Comparison of ENCODE assay signal across 8 cellular contexts in the genomic region with DNA sequence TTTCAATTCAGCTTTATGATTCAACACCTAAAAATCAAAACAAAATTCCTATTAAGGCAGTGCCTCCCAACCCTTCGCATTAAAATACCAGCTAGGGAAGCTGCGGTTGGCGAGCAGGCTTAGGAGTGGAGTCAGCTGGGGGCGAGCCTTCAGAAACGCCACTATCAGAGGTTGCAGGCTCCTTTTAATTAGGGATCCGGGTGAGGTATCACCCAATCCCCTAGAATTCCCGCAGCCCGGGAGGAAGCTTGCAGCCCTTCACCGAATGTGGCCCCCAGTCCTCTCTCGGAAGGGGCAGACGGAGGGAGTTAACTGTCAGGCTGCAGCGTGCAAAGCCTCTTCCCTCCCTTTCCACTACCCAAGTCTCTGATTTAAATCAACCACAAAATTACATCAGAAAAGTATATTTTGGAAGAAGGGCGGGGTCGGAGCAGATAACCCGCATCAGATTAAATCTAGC. TPM values are rescaled to one million over a fixed set of nuclear protein-coding genes. Genes with fewer than 3 reads are reported as not detected.
DNase-seq lines count a peak whose midpoint lies in the region; ATAC-seq and TF ChIP-seq lines count a peak whose summit lies in the region.

No MANE protein-coding gene starts in this region.

- TF ChIP-seq CTCF in AG04450 (IDR thresholded peaks at IDR 0.05; ENCODE audit: low read depth, low read length) = no peak
- TF ChIP-seq CTCF in HCT116 (IDR thresholded peaks at IDR 0.05 in 2 of 3, conservative IDR thresholded peaks at IDR 0.05 in 1 of 3; ENCODE audit: borderline replicate concordance in 1 of 3, insufficient read depth in 1 of 3, low read depth in 2 of 3, low read length in 2 of 3) = no peak
- TF ChIP-seq CTCF in omental fat pad (IDR thresholded peaks at IDR 0.05) = no peak
- TF ChIP-seq CTCF in GM13977 (IDR thresholded peaks at IDR 0.05; ENCODE audit: extremely low read depth, insufficient read depth, missing control alignments) = no peak

- peak overlapping the region; percentile 98 for H3K4me2 ChIP-seq in HCT116 (ENCODE audit: low read length)

- H3K27me3 Mint-ChIP-seq in activated T-helper 1 cell treated with anti-CD3 and anti-CD28 coated beads, Interleukin-12 subunit alpha, Interleukin-12 subunit beta, Interleukin-2, Interleukin-4 antibody, amounts not matched to agents 30 ng/mL and 10 ng/mL and 1 ng/mL, durations not matched to agents 14 hours and 24 hours and 36 hours (ENCODE audit: insufficient read depth) = peaks cover 2% of the 10 kb centered on the region

- peaks cover 66% of the 10 kb centered on the region for H3K4me1 Mint-ChIP-seq in activated T-helper 1 cell treated with anti-CD3 and anti-CD28 coated beads, Interleukin-12 subunit alpha, Interleukin-12 subunit beta, Interleukin-2, Interleukin-4 antibody, amounts not matched to agents 30 ng/mL and 10 ng/mL and 1 ng/mL, durations not matched to agents 14 hours and 24 hours and 36 hours (ENCODE audit: low read depth)

- no TSS peak for BruUV-seq in HCT116 (replicated peaks; lab: Mats Ljungman, UMichigan)

- H3K4me1 ChIP-seq in HCT116 (ENCODE audit: control insufficient read depth in 1 of 2, insufficient read depth in 2 of 2, low read length in 2 of 2) = peaks cover 15 to 43% of the 10 kb centered on the region in 2 experiments; a peak in 3 of 4 replicates
- peaks cover 16% of the 10 kb centered on the region for H3K4me1 ChIP-seq in iPS-20b (ENCODE audit: insufficient read depth, low read length)

- H3K27me3 ChIP-seq in AG04450 (ENCODE audit: control insufficient read depth, insufficient read depth, low read length) (no peaks in the 10 kb centered on the region), HCT116 (ENCODE audit: insufficient read depth, low read length) (no peaks in the 10 kb centered on the region), iPS-20b (ENCODE audit: insufficient read depth, low read length) (peaks cover 63% of the 10 kb centered on the region)

- in situ Hi-C loops in GM13977 (cut with MboI; ENCODE audit: low pct_unique_long_range_greater_than_20kb, low sequenced_read_pairs, unreplicated experiment) = no loop called here

- RAD21 ChIA-PET in HCT116 (lab: Charles Lee; ENCODE audit: low non-redundant PET in 1 of 2, low total read pairs in 2 of 2, uncharacterized antibody in 2 of 2, unreplicated experiment in 2 of 2) = interaction anchor here in 1 of 2 experiments (1.1 kb wide), 1 partner anchor 33 kb away, joined by 4 read pairs; no protein-coding TSS in a partner anchor

- peak overlapping the region; percentile 90 for H3K9ac ChIP-seq in HCT116 (ENCODE audit: low read length)
- H3K9ac ChIP-seq in iPS-20b (ENCODE audit: low read depth, low read length) = peak overlapping the region; percentile 86

- H4K20me1 ChIP-seq in HCT116 (ENCODE audit: insufficient read depth) = peaks cover 7% of the 10 kb centered on the region; the same call in 1 of the 2 replicates

- no peaks in the 10 kb centered on the region for H3K9me3 Mint-ChIP-seq in activated T-helper 1 cell treated with anti-CD3 and anti-CD28 coated beads, Interleukin-12 subunit alpha, Interleukin-12 subunit beta, Interleukin-2, Interleukin-4 antibody, amounts not matched to agents 30 ng/mL and 10 ng/mL and 1 ng/mL, durations not matched to agents 14 hours and 24 hours and 36 hours

- peak overlapping the region; percentile 99 for H3K4me3 Mint-ChIP-seq in activated T-helper 1 cell treated with anti-CD3 and anti-CD28 coated beads, Interleukin-12 subunit alpha, Interleukin-12 subunit beta, Interleukin-2, Interleukin-4 antibody, amounts not matched to agents 30 ng/mL and 10 ng/mL and 1 ng/mL, durations not matched to agents 14 hours and 24 hours and 36 hours

- TF ChIP-seq POLR2A in HCT116 (IDR thresholded peaks at IDR 0.05; ENCODE audit: borderline replicate concordance, extremely low read depth, insufficient read depth, insufficient read length) (no peak), erythroblast (IDR thresholded peaks at IDR 0.05; ENCODE audit: low read length) (no peak)

- H2AFZ ChIP-seq in HCT116 (ENCODE audit: low read depth, low read length, poor library complexity, severe bottlenecking) = no peak overlapping the region

- H3K9me3 ChIP-seq in AG04450 (ENCODE audit: control insufficient read depth, insufficient read depth, low read length) (no peaks in the 10 kb centered on the region; the same call in 1 of the 2 replicates), HCT116 (ENCODE audit: control insufficient read depth in 1 of 2, insufficient read depth in 1 of 2, low read depth in 1 of 2, low read length in 2 of 2) (no peaks in the 10 kb centered on the region), iPS-20b (ENCODE audit: insufficient read depth, low read depth, low read length) (no peaks in the 10 kb centered on the region)

- no peak for ATAC-seq in HCT116
- ATAC-seq in omental fat pad (ENCODE audit: low FRiP score) = no peak
- no peak for ATAC-seq in GM21447 (IDR thresholded peaks at IDR 0.05; ENCODE audit: unreplicated experiment)

- peaks cover 40% of the 10 kb centered on the region for H3K36me3 Mint-ChIP-seq in activated T-helper 1 cell treated with anti-CD3 and anti-CD28 coated beads, Interleukin-12 subunit alpha, Interleukin-12 subunit beta, Interleukin-2, Interleukin-4 antibody, amounts not matched to agents 30 ng/mL and 10 ng/mL and 1 ng/mL, durations not matched to agents 14 hours and 24 hours and 36 hours (ENCODE audit: low read depth)

- H3K36me3 ChIP-seq in HCT116 (ENCODE audit: control insufficient read depth in 1 of 2, insufficient read depth in 2 of 2, low read length in 2 of 2) = peaks cover 27 to 44% of the 10 kb centered on the region in 2 experiments
- peaks cover 44% of the 10 kb centered on the region for H3K36me3 ChIP-seq in iPS-20b (ENCODE audit: insufficient read depth, low read depth, low read length)

- H3K4me3 ChIP-seq in AG04450 (ENCODE audit: low read depth, low read length) = peak overlapping the region; percentile 96
- H3K4me3 ChIP-seq in HCT116 (replicated peaks in 1 of 2; ENCODE audit: low read depth in 1 of 2, low read length in 2 of 2) = peak overlapping the region; percentile 94 to 96
- H3K4me3 ChIP-seq in iPS-20b (ENCODE audit: low read length) = peak overlapping the region; percentile 80

- intact Hi-C loops in HCT116 (cut with micrococcal nuclease) = loop anchor here (5.0 kb wide), 2 partner anchors 126 to 291 kb away; partner anchors contain the start of gene BOD1
- intact Hi-C loops in activated T-helper 1 cell treated with anti-CD3 and anti-CD28 coated beads, Interleukin-12 subunit alpha, Interleukin-12 subunit beta, Interleukin-2, Interleukin-4 antibody, amounts not matched to agents 30 ng/mL and 10 ng/mL and 1 ng/mL, durations not matched to agents 14 hours and 24 hours and 36 hours (cut with micrococcal nuclease) = loop anchor here (5.0 to 10.0 kb wide), 2 partner anchors 588 to 1939 kb away; partner anchors contain the start of gene NPM1

- CTCF ChIA-PET in AG04450 (lab: Charles Lee) (interaction anchor here (1.1 to 6.1 kb wide), 3 partner anchors 32 to 289 kb away, joined by 3 to 28 read pairs (median 6); partner anchors contain the start of gene BOD1), HCT116 (lab: Charles Lee) (interaction anchor here (0.6 kb wide), 1 partner anchor 101 kb away, joined by 3 read pairs; no protein-coding TSS in a partner anchor)

- peaks cover 59% of the 10 kb centered on the region for H3K79me2 ChIP-seq in HCT116 (ENCODE audit: insufficient read depth, low read length)

- TF ChIP-seq RAD21 in HCT116 (IDR thresholded peaks at IDR 0.05; ENCODE audit: low read depth) = no peak

- peak overlapping the region; percentile 81 for H3K27ac Mint-ChIP-seq in activated T-helper 1 cell treated with anti-CD3 and anti-CD28 coated beads, Interleukin-12 subunit alpha, Interleukin-12 subunit beta, Interleukin-2, Interleukin-4 antibody, amounts not matched to agents 30 ng/mL and 10 ng/mL and 1 ng/mL, durations not matched to agents 14 hours and 24 hours and 36 hours

- H3K27ac ChIP-seq in AG04450 (ENCODE audit: low read depth, low read length) (peak overlapping the region; percentile 87), HCT116 (ENCODE audit: low read depth, low read length) (no peak overlapping the region), iPS-20b (ENCODE audit: low read length) (no peak overlapping the region)

- POLR2A ChIA-PET in AG04450 (lab: Yijun Ruan, JAX) (interaction anchor here (0.7 to 4.9 kb wide), 7 partner anchors 11 to 1270 kb away, joined by 3 to 45 read pairs (median 7); no protein-coding TSS in a partner anchor), HCT116 (lab: Charles Lee) (interaction anchor here (1.0 to 7.0 kb wide), 4 partner anchors 10 to 367 kb away, joined by 3 to 67 read pairs (median 34); partner anchors contain the start of gene RPL26L1)

- DNase-seq in AG04450 (ENCODE audit: low read depth, low spot score) = peak; percentile 72
- DNase-seq in HCT116 (ENCODE audit: low read depth, low spot score) = no peak
- no peak for DNase-seq in activated T-helper 1 cell treated with anti-CD3 and anti-CD28 coated beads, Interleukin-12 subunit alpha, Interleukin-12 subunit beta, Interleukin-2, Interleukin-4 antibody, amounts not matched to agents 30 ng/mL and 10 ng/mL and 1 ng/mL, durations not matched to agents 14 hours and 24 hours and 36 hours (ENCODE audit: low spot score)
- no peak for DNase-seq in omental fat pad (ENCODE audit: low spot score)
- DNase-seq in GM13977 (ENCODE audit: low spot score) = no peak
- no peak for DNase-seq in erythroblast (lab: John Stamatoyannopoulos, UW)

- no peaks in the 10 kb centered on the region for H3K9me2 ChIP-seq in HCT116 (ENCODE audit: insufficient read depth)

TF ChIP-seq in HCT116, 20 proteins besides CTCF, POLR2A, EP300 and RAD21 (continues in another document):
- TF ChIP-seq EGR1 (IDR thresholded peaks at IDR 0.05; ENCODE audit: low read depth) = no peak

RNA-seq across cellular contexts. Expression of gene STC2, which starts 1.7 kb away (rescaled TPM):
- polyA plus RNA-seq in AG04450 (2011; rRNA removed) = 159 and 185 TPM in 2 replicates
- polyA minus RNA-seq in AG04450 (2011; rRNA and poly(A)+ RNA removed) = 216 and 240 TPM in 2 replicates
- total RNA-seq in HCT116 (2021; ENCODE audit: unreplicated experiment) (97.3 TPM), omental fat pad (10 to 100 TPM; 15.8 to 45.9 (median 29.1) TPM)
- 177 and 214 TPM in 2 replicates for polyA plus RNA-seq in HCT116 (2012)
- 25.4 and 27.7 TPM in 2 replicates for total RNA-seq in activated T-helper 1 cell treated with anti-CD3 and anti-CD28 coated beads, Interleukin-12 subunit alpha, Interleukin-12 subunit beta, Interleukin-2, Interleukin-4 antibody, amounts not matched to agents 30 ng/mL and 10 ng/mL and 1 ng/mL, durations not matched to agents 14 hours and 24 hours and 36 hours
